ENCODE assay signal across 17 cellular contexts in the genomic region with DNA sequence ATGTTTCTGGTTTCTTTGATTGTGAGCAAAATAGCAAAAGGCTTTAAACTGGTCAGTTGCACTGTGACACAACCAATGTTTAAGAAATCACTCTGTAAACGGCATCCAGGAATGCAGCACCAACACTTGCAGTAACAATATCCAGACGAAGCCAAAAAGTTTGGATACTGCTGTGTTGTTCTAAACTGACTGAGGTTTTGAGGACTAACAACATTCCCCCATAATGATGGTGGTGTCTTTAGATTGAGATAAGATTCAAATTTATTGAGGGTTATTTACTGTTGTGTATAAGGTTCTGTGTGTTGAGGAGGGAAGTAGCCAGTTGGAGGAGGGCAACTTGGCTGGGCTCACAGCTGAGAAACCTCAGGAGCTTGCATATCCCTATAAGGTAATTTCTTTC.
DNase-seq lines count a peak whose midpoint lies in the region; ATAC-seq and TF ChIP-seq lines count a peak whose summit lies in the region.
"Had no signal": no experiment of that assay in that cellular context is flagged by ENCODE, and none has a peak within 500 bp of the region (broad histone marks: within the 10 kb centered on the region; RNA-seq: fewer than 3 reads in every experiment).

No MANE protein-coding gene starts in this region.

- no peaks in the 10 kb centered on the region for H3K27me3 ChIP-seq in SK-N-SH (ENCODE audit: insufficient read depth)
- H3K27me3 ChIP-seq in esophagus muscularis mucosa = no peaks in the 10 kb centered on the region
- H3K27me3 ChIP-seq in neural progenitor cell = no peaks in the 10 kb centered on the region
- H3K27me3 ChIP-seq: right atrium auricular region had no signal

- ATAC-seq in GM21381 (IDR thresholded peaks at IDR 0.05; ENCODE audit: unreplicated experiment) = no peak
- ATAC-seq: left colon; naive thymus-derived CD4-positive, alpha-beta T cell had no signal

- no peaks in the 10 kb centered on the region for H4K20me1 ChIP-seq in SK-N-SH (ENCODE audit: insufficient read depth)
- no peaks in the 10 kb centered on the region for H4K20me1 ChIP-seq in neural progenitor cell (ENCODE audit: low read depth)

- H3K27ac Mint-ChIP-seq in neural progenitor cell = peak overlapping the region; percentile 55
- H3K27ac Mint-ChIP-seq: activated naive CD4-positive, alpha-beta T cell treated with anti-CD3 and anti-CD28 coated beads for 36 hours; naive thymus-derived CD4-positive, alpha-beta T cell had no signal

- H3K36me3 Mint-ChIP-seq in neural progenitor cell = no peaks in the 10 kb centered on the region
- H3K36me3 Mint-ChIP-seq: naive thymus-derived CD4-positive, alpha-beta T cell had no signal

- no peaks in the 10 kb centered on the region for H3K36me3 ChIP-seq in SK-N-SH (replicated peaks in 1 of 2; ENCODE audit: control insufficient read depth in 1 of 2, insufficient read depth in 2 of 2, low read length in 1 of 2)
- no peaks in the 10 kb centered on the region for H3K36me3 ChIP-seq in esophagus muscularis mucosa
- H3K36me3 ChIP-seq in neural progenitor cell = no peaks in the 10 kb centered on the region
- H3K36me3 ChIP-seq: right atrium auricular region had no signal

- TF ChIP-seq CTCF in SK-N-SH (IDR thresholded peaks at IDR 0.05) (no peak), esophagus muscularis mucosa (IDR thresholded peaks at IDR 0.05) (no peak), neural progenitor cell (IDR thresholded peaks at IDR 0.05) (no peak)

- H2AFZ ChIP-seq in SK-N-SH (ENCODE audit: low read depth) = no peak overlapping the region
- H2AFZ ChIP-seq in neural progenitor cell (replicated peaks) = peak overlapping the region; percentile 80

- H3K27ac ChIP-seq in SK-N-SH (ENCODE audit: low read depth in 2 of 2, low read length in 1 of 2) (peak overlapping the region; percentile 85 to 87; a peak in 3 of 4 replicates), esophagus muscularis mucosa (replicated peaks in 1 of 4) (peak overlapping the region; percentile 71 to 76 (median 74)), neural progenitor cell (no peak overlapping the region)
- H3K27ac ChIP-seq: right atrium auricular region, VCaP had no signal

- H3K4me1 ChIP-seq in SK-N-SH (ENCODE audit: control insufficient read depth in 1 of 2, insufficient read depth in 2 of 2, low read depth in 1 of 2, low read length in 1 of 2) (peaks cover 16 to 42% of the 10 kb centered on the region in 2 experiments), esophagus muscularis mucosa (peaks cover 18 to 74% (median 69%) of the 10 kb centered on the region in 4 donors), neural progenitor cell (peaks cover 38% of the 10 kb centered on the region)

- CTCF ChIA-PET in SK-N-SH (lab: Yijun Ruan, JAX) = no interaction called here

- peaks cover 51% of the 10 kb centered on the region for H3K79me2 ChIP-seq in SK-N-SH (ENCODE audit: insufficient read depth)
- H3K79me2 ChIP-seq in neural progenitor cell (ENCODE audit: low read depth) = no peaks in the 10 kb centered on the region

- POLR2A ChIA-PET in SK-N-SH (lab: Yijun Ruan, JAX) = no interaction called here

- peak overlapping the region; percentile 50; the same call in 1 of the 2 replicates for H3K4me2 ChIP-seq in SK-N-SH
- no peak overlapping the region for H3K4me2 ChIP-seq in neural progenitor cell

- 28% methylated on average over 2 of the region's 2 CpGs for WGBS in SK-N-SH (ENCODE audit: low lambda C conversion rate)
- WGBS in esophagus muscularis mucosa = 35% methylated on average over 2 of the region's 2 CpGs

- no peaks in the 10 kb centered on the region for H3K9me2 ChIP-seq in SK-N-SH

- peaks cover 41% of the 10 kb centered on the region for H3K4me1 Mint-ChIP-seq in neural progenitor cell
- H3K4me1 Mint-ChIP-seq: naive thymus-derived CD4-positive, alpha-beta T cell had no signal

- H3K9me3 Mint-ChIP-seq in neural progenitor cell = no peaks in the 10 kb centered on the region

- TF ChIP-seq RAD21 in SK-N-SH (IDR thresholded peaks at IDR 0.05; ENCODE audit: low read length) = no peak

- H3K4me3 Mint-ChIP-seq in neural progenitor cell = no peak overlapping the region
- H3K4me3 Mint-ChIP-seq: activated naive CD4-positive, alpha-beta T cell treated with anti-CD3 and anti-CD28 coated beads for 36 hours; naive thymus-derived CD4-positive, alpha-beta T cell had no signal

- H3K4me3 ChIP-seq in SK-N-SH (ENCODE audit: low read depth in 2 of 2, low read length in 1 of 2) (no peak overlapping the region), esophagus muscularis mucosa (no peak overlapping the region), neural progenitor cell (no peak overlapping the region)
- H3K4me3 ChIP-seq: right atrium auricular region, SK-N-MC had no signal

- no peak overlapping the region for H3K9ac ChIP-seq in SK-N-SH
- H3K9ac ChIP-seq in neural progenitor cell = no peak overlapping the region

- TF ChIP-seq POLR2A in esophagus muscularis mucosa (IDR thresholded peaks at IDR 0.05; ENCODE audit: low read depth) = no peak

- TF ChIP-seq EP300 in SK-N-SH (IDR thresholded peaks at IDR 0.05; ENCODE audit: borderline replicate concordance in 1 of 2, low read depth in 1 of 2, low read length in 1 of 2) = peak in 1 of 2 experiments; percentile 47; a peak in 1 of 4 replicates
- TF ChIP-seq EP300 in esophagus muscularis mucosa (IDR thresholded peaks at IDR 0.05) = no peak

- intact Hi-C loops in esophagus muscularis mucosa (cut with DNase I) = loop anchor here (10.0 kb wide), 1 partner anchor 348 kb away; no protein-coding TSS in a partner anchor

- H3F3A ChIP-seq in SK-N-SH (replicated peaks; ENCODE audit: insufficient read depth) = peaks cover 47% of the 10 kb centered on the region
- peaks cover 28% of the 10 kb centered on the region for H3F3A ChIP-seq in neural progenitor cell (ENCODE audit: low read depth)

- DNase-seq in EL = peak; percentile 24
- DNase-seq in SK-N-SH = no peak
- DNase-seq in esophagus muscularis mucosa (ENCODE audit: extremely low spot score) = no peak
- DNase-seq in neural progenitor cell (ENCODE audit: low spot score) = no peak
- no peak for DNase-seq in globus pallidus (ENCODE audit: low spot score)
- DNase-seq in DMS79 treated with DMSO at 0.1 percent for 48 hours (lab: John Stamatoyannopoulos, UW) = no peak
- no peak for DNase-seq in SIG-M5 (lab: John Stamatoyannopoulos, UW)
- DNase-seq: activated naive CD4-positive, alpha-beta T cell treated with anti-CD3 and anti-CD28 coated beads for 36 hours; KBM-7; left colon; naive thymus-derived CD4-positive, alpha-beta T cell; NCI-H1436 treated with DMSO at 0.1 percent for 48 hours; stimulated activated CD4-positive, alpha-beta T cell treated with anti-CD3 and anti-CD28 coated beads, Interleukin-2, amount 100 ng/mL, for 48 hours had no signal

- peaks cover 4% of the 10 kb centered on the region for H3K27me3 Mint-ChIP-seq in neural progenitor cell (ENCODE audit: insufficient read depth, low read depth)
- H3K27me3 Mint-ChIP-seq: naive thymus-derived CD4-positive, alpha-beta T cell had no signal

- H3K9me3 ChIP-seq in SK-N-SH (no peaks in the 10 kb centered on the region), esophagus muscularis mucosa (no peaks in the 10 kb centered on the region), neural progenitor cell (ENCODE audit: low read depth) (no peaks in the 10 kb centered on the region)
- H3K9me3 ChIP-seq: right atrium auricular region had no signal

TF ChIP-seq in SK-N-SH, 30 proteins besides CTCF, POLR2A, EP300 and RAD21:
- no peak for TF ChIP-seq SIN3A (IDR thresholded peaks at IDR 0.05; ENCODE audit: borderline replicate concordance, low read depth, low read length)
- TF ChIP-seq TAF1 (IDR thresholded peaks at IDR 0.05; ENCODE audit: borderline replicate concordance, low read depth, low read length) = no peak
- TF ChIP-seq, protein P1, sequence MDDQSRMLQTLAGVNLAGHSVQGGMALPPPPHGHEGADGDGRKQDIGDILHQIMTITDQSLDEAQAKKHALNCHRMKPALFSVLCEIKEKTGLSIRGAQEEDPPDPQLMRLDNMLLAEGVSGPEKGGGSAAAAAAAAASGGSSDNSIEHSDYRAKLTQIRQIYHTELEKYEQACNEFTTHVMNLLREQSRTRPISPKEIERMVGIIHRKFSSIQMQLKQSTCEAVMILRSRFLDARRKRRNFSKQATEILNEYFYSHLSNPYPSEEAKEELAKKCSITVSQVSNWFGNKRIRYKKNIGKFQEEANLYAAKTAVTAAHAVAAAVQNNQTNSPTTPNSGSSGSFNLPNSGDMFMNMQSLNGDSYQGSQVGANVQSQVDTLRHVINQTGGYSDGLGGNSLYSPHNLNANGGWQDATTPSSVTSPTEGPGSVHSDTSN (IDR thresholded peaks at IDR 0.05) = peak; percentile 4; the same call in 1 of the 2 replicates
- TF ChIP-seq POLR2AphosphoS5 (IDR thresholded peaks at IDR 0.05; ENCODE audit: low read depth, low read length) = peak; percentile 45; the same call in 1 of the 2 replicates
- peak; percentile 67 for TF ChIP-seq TCF12 (IDR thresholded peaks at IDR 0.05)
